ENCODE assay signal across 8 cellular contexts in the genomic region with DNA sequence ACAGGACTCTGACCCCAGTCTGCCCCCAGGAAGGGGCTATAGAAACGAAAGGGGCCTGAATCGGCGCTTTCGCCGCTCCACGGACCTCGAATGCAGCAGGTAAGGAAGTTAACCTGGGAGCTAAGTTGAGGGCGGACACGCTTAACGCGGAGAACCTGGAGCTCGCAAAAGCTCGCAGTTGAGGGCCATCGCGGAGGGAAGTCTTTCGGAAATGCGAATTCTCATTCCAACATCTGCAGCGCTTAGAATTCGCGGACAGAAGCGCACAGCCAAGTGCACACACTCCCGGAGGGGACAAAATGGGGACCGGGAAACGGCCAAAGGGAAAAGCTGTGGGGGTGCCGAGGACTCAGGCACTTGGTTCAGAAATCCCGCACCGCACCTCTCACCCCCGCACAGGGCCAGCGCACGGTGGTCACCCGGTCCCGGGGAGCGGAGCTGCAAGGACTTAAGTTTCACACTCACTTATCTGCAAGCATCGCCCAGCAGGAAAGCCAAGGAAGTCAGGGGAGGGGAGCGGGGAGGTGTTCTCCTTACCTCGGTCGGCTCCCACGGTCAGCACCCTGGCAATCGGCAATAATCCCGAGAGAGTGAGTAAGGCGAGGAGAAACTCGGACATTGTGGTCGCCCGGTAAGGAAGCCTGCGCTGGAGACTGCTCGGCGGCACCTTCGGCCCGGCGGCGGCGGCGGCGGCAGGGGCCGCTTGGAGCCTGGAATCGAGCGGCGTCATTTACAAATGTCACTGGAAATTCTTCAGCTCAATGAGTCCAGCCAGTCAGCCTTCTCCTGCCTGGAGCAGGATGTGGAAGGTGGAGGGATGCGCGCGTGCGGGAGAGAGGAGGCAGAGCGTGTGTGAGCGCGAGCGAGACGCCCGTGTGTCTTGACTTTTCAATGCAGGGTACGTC. TPM values are rescaled to one million over a fixed set of nuclear protein-coding genes. Genes with fewer than 3 reads are reported as not detected.
DNase-seq lines count a peak whose midpoint lies in the region; ATAC-seq and TF ChIP-seq lines count a peak whose summit lies in the region.

No MANE protein-coding gene starts in this region.

- ATAC-seq in GM18907 (IDR thresholded peaks at IDR 0.05; ENCODE audit: unreplicated experiment), result peak; percentile 47
- ATAC-seq in GM18858 (IDR thresholded peaks at IDR 0.05; ENCODE audit: unreplicated experiment), result no peak

- no peaks in the 10 kb centered on the region for H3K4me1 ChIP-seq in OCI-LY7 (ENCODE audit: insufficient read depth, low read length, poor library complexity, severe bottlenecking)

- DNase-seq in A172 (ENCODE audit: low spot score), result peak; percentile 5
- no peak for DNase-seq in activated naive CD8-positive, alpha-beta T cell treated with anti-CD3 and anti-CD28 coated beads for 36 hours
- DNase-seq in head of caudate nucleus, result peak; percentile 38 to 88 (median 73)
- peak; percentile 70 for DNase-seq in occipital lobe (lab: John Stamatoyannopoulos, UW)
- DNase-seq in OCI-LY7 (ENCODE audit: low spot score), result no peak

- no TSS peak for BruUV-seq in OCI-LY7 (replicated peaks; lab: Mats Ljungman, UMichigan)

- H3K9me2 ChIP-seq in OCI-LY7 (ENCODE audit: insufficient read depth, low read length), result no peaks in the 10 kb centered on the region

- H3K4me3 ChIP-seq in OCI-LY7 (ENCODE audit: low read depth, low read length, poor library complexity, severe bottlenecking), result no peak overlapping the region

- H3K4me3 Mint-ChIP-seq in IgD-negative memory B cell, result peak overlapping the region; percentile 40 to 90 (median 66)
- H3K4me3 Mint-ChIP-seq in activated naive CD8-positive, alpha-beta T cell treated with anti-CD3 and anti-CD28 coated beads for 36 hours, result peak overlapping the region; percentile 62

- H3K36me3 Mint-ChIP-seq in IgD-negative memory B cell, result no peaks in the 10 kb centered on the region
- no peaks in the 10 kb centered on the region for H3K36me3 Mint-ChIP-seq in activated naive CD8-positive, alpha-beta T cell treated with anti-CD3 and anti-CD28 coated beads for 36 hours

- no peaks in the 10 kb centered on the region for H3K9me3 ChIP-seq in OCI-LY7 (ENCODE audit: low read length)

- H3K27ac ChIP-seq in OCI-LY7 (ENCODE audit: low read depth, low read length, poor library complexity, severe bottlenecking), result no peak overlapping the region

- no peaks in the 10 kb centered on the region for H3K9me3 Mint-ChIP-seq in IgD-negative memory B cell
- no peaks in the 10 kb centered on the region for H3K9me3 Mint-ChIP-seq in activated naive CD8-positive, alpha-beta T cell treated with anti-CD3 and anti-CD28 coated beads for 36 hours

- H3K4me1 Mint-ChIP-seq in IgD-negative memory B cell, result peaks cover 9 to 14% (median 9%) of the 10 kb centered on the region in 3 donors
- peaks cover 7% of the 10 kb centered on the region for H3K4me1 Mint-ChIP-seq in activated naive CD8-positive, alpha-beta T cell treated with anti-CD3 and anti-CD28 coated beads for 36 hours

- H3K4me2 ChIP-seq in OCI-LY7 (ENCODE audit: low read length), result no peak overlapping the region

- H3K27ac Mint-ChIP-seq in IgD-negative memory B cell, result no peak overlapping the region
- H3K27ac Mint-ChIP-seq in activated naive CD8-positive, alpha-beta T cell treated with anti-CD3 and anti-CD28 coated beads for 36 hours, result no peak overlapping the region

- H3K79me2 ChIP-seq in OCI-LY7 (ENCODE audit: insufficient read depth, low read depth, low read length), result no peaks in the 10 kb centered on the region

- TF ChIP-seq CTCF in OCI-LY7 (conservative IDR thresholded peaks at IDR 0.05; ENCODE audit: low read length), result no peak

- H3K27me3 Mint-ChIP-seq in IgD-negative memory B cell, result peaks cover 29% of the 10 kb centered on the region
- H3K27me3 Mint-ChIP-seq in activated naive CD8-positive, alpha-beta T cell treated with anti-CD3 and anti-CD28 coated beads for 36 hours, result peaks cover 49% of the 10 kb centered on the region

- POLR2A ChIA-PET in OCI-LY7 (lab: Charles Lee), result interaction anchor here (0.6 to 0.7 kb wide), 2 partner anchors 264 to 1771 kb away, joined by 3 to 4 read pairs; no protein-coding TSS in a partner anchor

- no peaks in the 10 kb centered on the region for H4K20me1 ChIP-seq in OCI-LY7 (ENCODE audit: insufficient read depth, low read length)

- H2AFZ ChIP-seq in OCI-LY7 (ENCODE audit: low read length), result no peak overlapping the region

- no peaks in the 10 kb centered on the region for H3K36me3 ChIP-seq in OCI-LY7 (ENCODE audit: insufficient read depth, low read length)

- intact Hi-C loops in head of caudate nucleus (cut with DNase I) (loop anchor here (2.0 kb wide), 1 partner anchor 176 kb away; no protein-coding TSS in a partner anchor), OCI-LY7 (cut with micrococcal nuclease; ENCODE audit: unreplicated experiment) (no loop called here)

- CTCF ChIA-PET in OCI-LY7 (lab: Charles Lee; ENCODE audit: unreplicated experiment), result interaction anchor here (0.6 kb wide), 1 partner anchor 119 kb away, joined by 3 read pairs; no protein-coding TSS in a partner anchor

RNA-seq across cellular contexts. Expression of a gene that starts 0.5 kb away (rescaled TPM):
- 0.03 TPM in 1 of 2 replicates, not detected in the other for total RNA-seq in A172 (2014; rRNA removed; shearing (Covaris generic))
- not detected for polyA plus RNA-seq in IgD-negative memory B cell
- total RNA-seq in activated naive CD8-positive, alpha-beta T cell treated with anti-CD3 and anti-CD28 coated beads for 36 hours, result not detected
- total RNA-seq in occipital lobe (71.4 TPM), OCI-LY7 (2022) (not detected in 2 replicates)
- not detected in 2 replicates for total RNA-seq in OCI-LY7 (2014; rRNA removed; shearing (Covaris generic))

Comparison
In these comparisons a context has a peak if more than half of its experiments do, and no peak if none do; other contexts are left out.
1. DNase-seq: peak in A172 (single experiment), head of caudate nucleus (42 of 42) and occipital lobe (single experiment); none in activated naive CD8-positive, alpha-beta T cell treated with anti-CD3 and anti-CD28 coated beads for 36 hours (single experiment) and OCI-LY7 (single experiment).
2. RNA of a gene that starts 0.5 kb away (total RNA-seq): 71.4 TPM in occipital lobe (single experiment); 0.03 TPM in A172, not detected in activated naive CD8-positive, alpha-beta T cell treated with anti-CD3 and anti-CD28 coated beads for 36 hours and not detected in OCI-LY7; every median in the first group is over 10 times any median in the second.